ENCODE assay signal across 8 cellular contexts in the genomic region with DNA sequence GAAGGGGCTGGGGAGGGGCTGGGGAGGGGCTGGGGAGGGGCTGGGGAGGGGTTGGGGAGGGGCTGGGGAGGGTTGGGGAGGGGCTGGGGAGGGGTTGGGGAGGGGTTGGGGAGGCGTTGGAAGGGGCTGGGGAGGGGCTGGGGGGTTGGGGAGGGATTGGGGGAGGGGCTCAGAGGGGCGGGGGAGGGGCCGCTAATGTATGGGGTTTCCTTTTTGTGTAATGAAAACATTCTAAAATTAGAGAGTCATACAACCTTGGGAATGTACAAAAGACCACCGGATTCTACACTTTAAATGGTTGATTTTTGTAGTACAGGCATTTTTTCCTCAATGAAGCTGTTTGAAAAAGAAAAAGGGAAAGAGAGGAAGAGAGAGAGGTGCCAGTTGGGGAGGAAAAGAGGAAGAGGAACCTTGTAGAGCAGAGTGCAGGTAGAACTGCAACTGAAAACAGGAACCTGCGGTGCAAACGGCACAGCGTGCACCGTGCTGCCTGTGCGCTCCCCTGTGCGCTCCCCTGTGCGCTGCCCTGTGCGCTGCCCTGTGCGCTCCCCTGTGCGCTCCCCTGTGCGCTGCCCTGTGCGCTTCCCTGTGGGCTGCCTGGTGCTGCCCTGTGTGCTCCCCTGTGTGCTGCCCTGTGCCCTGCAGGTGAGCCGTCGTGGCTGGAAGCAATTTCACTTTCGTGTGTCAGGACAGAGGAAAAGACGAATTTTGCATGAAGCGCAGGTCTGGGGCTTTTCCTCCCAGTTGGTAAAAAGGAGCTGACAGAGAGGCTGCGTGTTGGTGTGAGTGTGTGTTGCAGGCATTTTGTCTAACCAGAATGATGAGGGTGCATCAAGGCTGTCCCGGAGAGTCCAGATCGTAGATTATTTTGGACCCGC. TPM values are rescaled to one million over a fixed set of nuclear protein-coding genes. Genes with fewer than 3 reads are reported as not detected.
DNase-seq lines count a peak whose midpoint lies in the region; ATAC-seq and TF ChIP-seq lines count a peak whose summit lies in the region.

No MANE protein-coding gene starts in this region.

- no peak for TF ChIP-seq CTCF in Loucy (conservative IDR thresholded peaks at IDR 0.05; ENCODE audit: low read length)
- no peak for TF ChIP-seq CTCF in upper lobe of right lung (IDR thresholded peaks at IDR 0.05)

- no peak overlapping the region for H3K27ac Mint-ChIP-seq in effector memory CD8-positive, alpha-beta T cell

- peaks cover 0 to 13% (median 5%) of the 10 kb centered on the region in 11 experiments; a peak in 10 of 22 replicates for H4K20me1 ChIP-seq in BLaER1 treated with 17β-estradiol and CSF1 and Interleukin-3, amounts not matched to agents 10 nM and 100 nM
- no peaks in the 10 kb centered on the region for H4K20me1 ChIP-seq in Loucy (ENCODE audit: insufficient read depth, low read length, poor library complexity, severe bottlenecking)

- no peaks in the 10 kb centered on the region for H3K36me3 ChIP-seq in BLaER1 treated with 17β-estradiol and CSF1 and Interleukin-3, amounts not matched to agents 10 nM and 100 nM
- no peaks in the 10 kb centered on the region for H3K36me3 ChIP-seq in Loucy (ENCODE audit: insufficient read depth, low read length)
- no peaks in the 10 kb centered on the region for H3K36me3 ChIP-seq in upper lobe of right lung

- peak overlapping the region; percentile 71 to 94 (median 83) for H3K4me2 ChIP-seq in BLaER1 treated with 17β-estradiol and CSF1 and Interleukin-3, amounts not matched to agents 10 nM and 100 nM
- peak overlapping the region; percentile 71 for H3K4me2 ChIP-seq in Loucy (ENCODE audit: low read depth, low read length, poor library complexity, severe bottlenecking)

- no peaks in the 10 kb centered on the region for H3K79me2 ChIP-seq in Loucy (ENCODE audit: insufficient read depth, low read length)

- H3K27ac ChIP-seq in BLaER1 treated with 17β-estradiol and CSF1 and Interleukin-3, amounts not matched to agents 10 nM and 100 nM = no peak overlapping the region
- no peak overlapping the region for H3K27ac ChIP-seq in upper lobe of right lung

- H3K9me3 Mint-ChIP-seq in effector memory CD8-positive, alpha-beta T cell = no peaks in the 10 kb centered on the region

- no peaks in the 10 kb centered on the region for H3K9me2 ChIP-seq in Loucy (replicated peaks; ENCODE audit: low read depth, low read length)

- H3K4me3 Mint-ChIP-seq in effector memory CD8-positive, alpha-beta T cell = peak overlapping the region; percentile 58 to 67

- H3K4me3 ChIP-seq in BLaER1 treated with 17β-estradiol and CSF1 and Interleukin-3, amounts not matched to agents 10 nM and 100 nM = peak overlapping the region in 1 of 10 experiments; percentile 23; a peak in 1 of 20 replicates
- H3K4me3 ChIP-seq in Loucy (ENCODE audit: low read length, poor library complexity, severe bottlenecking) = peak overlapping the region; percentile 66
- no peak overlapping the region for H3K4me3 ChIP-seq in upper lobe of right lung

- ATAC-seq in GM19452 (IDR thresholded peaks at IDR 0.05; ENCODE audit: unreplicated experiment) (peak; percentile 72), upper lobe of right lung (peak; percentile 74)
- peak; percentile 61 for ATAC-seq in effector memory CD8-positive, alpha-beta T cell (replicated peaks)

- peaks cover 45 to 91% (median 73%) of the 10 kb centered on the region in 11 experiments for H3K27me3 ChIP-seq in BLaER1 treated with 17β-estradiol and CSF1 and Interleukin-3, amounts not matched to agents 10 nM and 100 nM
- no peaks in the 10 kb centered on the region for H3K27me3 ChIP-seq in Loucy (ENCODE audit: insufficient read depth, low read length, poor library complexity, severe bottlenecking)
- H3K27me3 ChIP-seq in upper lobe of right lung = no peaks in the 10 kb centered on the region

- intact Hi-C loops in upper lobe of right lung (cut with DNase I) = no loop called here

- H3K27me3 Mint-ChIP-seq in effector memory CD8-positive, alpha-beta T cell = peaks cover 62 to 70% of the 10 kb centered on the region in 2 donors

- H3F3A ChIP-seq in Loucy (ENCODE audit: low read depth) = no peaks in the 10 kb centered on the region

- H3K9me3 ChIP-seq in BLaER1 treated with 17β-estradiol and CSF1 and Interleukin-3, amounts not matched to agents 10 nM and 100 nM (replicated peaks in 1 of 11) = 0 out of 22 replicates have a peak, but pooled peaks cover 0 to 6% (median 0%) of the 10 kb centered on the region in 11 experiments
- no peaks in the 10 kb centered on the region for H3K9me3 ChIP-seq in Loucy (ENCODE audit: insufficient read depth, low read depth, low read length)
- H3K9me3 ChIP-seq in upper lobe of right lung = no peaks in the 10 kb centered on the region

- H3K36me3 Mint-ChIP-seq in effector memory CD8-positive, alpha-beta T cell (ENCODE audit: insufficient read depth) = peaks cover 32% of the 10 kb centered on the region

- H3K4me1 ChIP-seq in BLaER1 treated with 17β-estradiol and CSF1 and Interleukin-3, amounts not matched to agents 10 nM and 100 nM = peaks cover 55 to 82% (median 63%) of the 10 kb centered on the region in 10 experiments
- H3K4me1 ChIP-seq in Loucy (ENCODE audit: insufficient read depth, low read length, poor library complexity, severe bottlenecking) (peaks cover 32% of the 10 kb centered on the region), upper lobe of right lung (peaks cover 10% of the 10 kb centered on the region)

- H3K4me1 Mint-ChIP-seq in effector memory CD8-positive, alpha-beta T cell (ENCODE audit: low read depth in 2 of 2) = peaks cover 31 to 42% of the 10 kb centered on the region in 2 donors

- peak overlapping the region; percentile 74 for H2AFZ ChIP-seq in Loucy (ENCODE audit: low read length)

- no peak for DNase-seq in effector memory CD8-positive, alpha-beta T cell
- DNase-seq in upper lobe of right lung = no peak
- DNase-seq in mucosa of gallbladder (ENCODE audit: low spot score) = no peak
- DNase-seq in activated CD8-positive, alpha-beta memory T cell treated with anti-CD3 and anti-CD28 coated beads for 24 hours = no peak
- no peak for DNase-seq in NCI-H82 (lab: John Stamatoyannopoulos, UW)

- no peak overlapping the region for H3K9ac ChIP-seq in BLaER1 treated with 17β-estradiol and CSF1 and Interleukin-3, amounts not matched to agents 10 nM and 100 nM
- peak overlapping the region; percentile 63 for H3K9ac ChIP-seq in Loucy (ENCODE audit: low read depth, low read length, poor library complexity, severe bottlenecking)

RNA-seq across cellular contexts. Expression of a gene that starts 40.8 kb away (rescaled TPM):
- total RNA-seq in upper lobe of right lung (79.9 TPM), mucosa of gallbladder (45.8 TPM)
